ENCODE assay signal across 8 cellular contexts in genomic region chr7:65750511-65751344, GRCh38.
A peak's percentile ranks its signal among the peaks of the same experiment; 100 is the strongest.
DNase-seq lines count a peak whose midpoint lies in the region; ATAC-seq lines count a peak whose summit lies in the region.

No MANE protein-coding gene starts in this region.

- H3K9ac ChIP-seq in HUES48 (ENCODE audit: low read depth, low read length): peak overlapping the region; percentile 98
- peak overlapping the region; percentile 79 for H3K9ac ChIP-seq in endocrine pancreas (ENCODE audit: control insufficient read depth, insufficient read depth, low read length)

- no peaks in the 10 kb centered on the region for H3K27me3 ChIP-seq in HUES48 (ENCODE audit: control insufficient read depth, insufficient read depth, low read length)
- H3K27me3 ChIP-seq in endocrine pancreas (ENCODE audit: control insufficient read depth, insufficient read depth, low read length): no peaks in the 10 kb centered on the region

- peak; percentile 97 for ATAC-seq in GM21447 (IDR thresholded peaks at IDR 0.05; ENCODE audit: unreplicated experiment)

- H3K4me3 ChIP-seq in HUES48 (ENCODE audit: low read depth, low read length): peak overlapping the region; percentile 100
- peak overlapping the region; percentile 61 for H3K4me3 ChIP-seq in endocrine pancreas (ENCODE audit: control insufficient read depth, insufficient read depth, low read length)
- H3K4me3 ChIP-seq in mesodermal cell (ENCODE audit: extremely low read depth, insufficient read depth, low read length, poor library complexity, severe bottlenecking): peak overlapping the region; percentile 90

- DNase-seq in D341Med (ENCODE audit: low spot score): peak; percentile 98
- DNase-seq in NOMO-1 treated with dmso at 0.1 percent for 144 hours (lab: John Stamatoyannopoulos, UW; ENCODE audit: unreplicated experiment): peak; percentile 81
- DNase-seq in activated CD8-positive, alpha-beta memory T cell treated with anti-CD3 and anti-CD28 coated beads, Interleukin-2, amount 50 U/mL, for 1 hour (ENCODE audit: extremely low read depth): peak; percentile 57
- peak; percentile 76 for DNase-seq in stimulated activated CD8-positive, alpha-beta memory T cell treated with anti-CD3 and anti-CD28 coated beads, Interleukin-15, amount 100 ng/mL, for 24 hours (ENCODE audit: low read depth)

- H3K36me3 ChIP-seq in HUES48 (ENCODE audit: control insufficient read depth, insufficient read depth, low read length): peaks cover 30% of the 10 kb centered on the region
- no peaks in the 10 kb centered on the region for H3K36me3 ChIP-seq in endocrine pancreas (ENCODE audit: control insufficient read depth, insufficient read depth, low read length)
- peaks cover 24% of the 10 kb centered on the region for H3K36me3 ChIP-seq in mesodermal cell (ENCODE audit: control insufficient read depth, insufficient read depth, low read length)

- H3K9me3 ChIP-seq in HUES48 (ENCODE audit: control insufficient read depth, insufficient read depth, low read length) (no peaks in the 10 kb centered on the region), endocrine pancreas (ENCODE audit: control insufficient read depth, low read length) (no peaks in the 10 kb centered on the region), mesodermal cell (ENCODE audit: control insufficient read depth, low read length) (no peaks in the 10 kb centered on the region)

- H3K27ac ChIP-seq in HUES48 (ENCODE audit: low read depth, low read length): peak overlapping the region; percentile 84
- peak overlapping the region; percentile 79 for H3K27ac ChIP-seq in mesodermal cell (ENCODE audit: low read depth, low read length, severe bottlenecking)

- WGBS in mesodermal cell (ENCODE audit: insufficient coverage in 2 of 2), 2 experiments: 0 to 1% methylated on average over 58 to 59 of the region's 69 CpGs

- H3K4me1 ChIP-seq in HUES48 (ENCODE audit: control insufficient read depth, insufficient read depth, low read length) (peaks cover 7% of the 10 kb centered on the region; the same call in 1 of the 2 replicates), endocrine pancreas (ENCODE audit: control insufficient read depth, insufficient read depth, low read length) (no peaks in the 10 kb centered on the region), mesodermal cell (ENCODE audit: control insufficient read depth, insufficient read depth, low read length, poor library complexity, severe bottlenecking) (no peaks in the 10 kb centered on the region)

Comparison
In these comparisons a context has a peak if more than half of its experiments do, and no peak if none do; other contexts are left out.
1. Peak in every context shown above with its lines: DNase-seq, ATAC-seq, H3K4me3 ChIP-seq and H3K27ac ChIP-seq.